1 cellular context compared by ENCODE assay signal in genomic region chr11:127330044-127330443, GRCh38.
TF ChIP-seq lines count a peak whose summit lies in the region.

No MANE protein-coding gene starts in this region.

TF ChIP-seq in A549, 52 proteins besides CTCF, POLR2A, EP300 and RAD21 (continued from another document):
- no peak for TF ChIP-seq REST (IDR thresholded peaks at IDR 0.05)
TF ChIP-seq in A549: peak in this region for 1.
